9 cellular contexts compared by ENCODE assay signal in genomic region chr2:32591669-32592463, GRCh38. TPM values are rescaled to one million over a fixed set of nuclear protein-coding genes. Genes with fewer than 3 reads are reported as not detected.
DNase-seq lines count a peak whose midpoint lies in the region; ATAC-seq and TF ChIP-seq lines count a peak whose summit lies in the region.
"Had no signal": no experiment of that assay in that cellular context is flagged by ENCODE, and none has a peak within 500 bp of the region (broad histone marks: within the 10 kb centered on the region; RNA-seq: fewer than 3 reads in every experiment).

No MANE protein-coding gene starts in this region.

- intact Hi-C loops in lower lobe of right lung (cut with DNase I): no loop called here

- no peaks in the 10 kb centered on the region for H3K27me3 ChIP-seq in lower lobe of right lung (ENCODE audit: low read depth)
- H3K27me3 ChIP-seq: gastroesophageal sphincter had no signal

- H3K27ac Mint-ChIP-seq in activated naive CD8-positive, alpha-beta T cell: peak overlapping the region; percentile 94

- no peaks in the 10 kb centered on the region for H3K27me3 Mint-ChIP-seq in activated naive CD8-positive, alpha-beta T cell

- H3K36me3 ChIP-seq in lower lobe of right lung: peaks cover 18% of the 10 kb centered on the region

- no peak overlapping the region for H3K4me3 ChIP-seq in lower lobe of right lung
- H3K4me3 ChIP-seq: gastroesophageal sphincter had no signal

- ATAC-seq in GM19035 (IDR thresholded peaks at IDR 0.05; ENCODE audit: unreplicated experiment) (peak; percentile 68), HG03460 (IDR thresholded peaks at IDR 0.05; ENCODE audit: unreplicated experiment) (peak; percentile 91), lower lobe of right lung (no peak)
- ATAC-seq: gastroesophageal sphincter had no signal

- no peak overlapping the region for H3K27ac ChIP-seq in lower lobe of right lung
- H3K27ac ChIP-seq: gastroesophageal sphincter had no signal

- peak; percentile 56 to 82 for DNase-seq in AML-193 (lab: John Stamatoyannopoulos, UW)
- DNase-seq in SKM-1 treated with dmso at 0.1 percent for 144 hours (lab: John Stamatoyannopoulos, UW; ENCODE audit: unreplicated experiment): no peak
- DNase-seq in amygdala (lab: John Stamatoyannopoulos, UW): no peak
- no peak for DNase-seq in dedifferentiated amniotic fluid mesenchymal stem cell (ENCODE audit: extremely low spot score)
- no peak for DNase-seq in lower lobe of right lung

- H3K4me3 Mint-ChIP-seq in activated naive CD8-positive, alpha-beta T cell: peak overlapping the region; percentile 49

- H3K4me1 Mint-ChIP-seq in activated naive CD8-positive, alpha-beta T cell (ENCODE audit: low read depth): peaks cover 34% of the 10 kb centered on the region

- no peaks in the 10 kb centered on the region for H3K9me3 Mint-ChIP-seq in activated naive CD8-positive, alpha-beta T cell (ENCODE audit: low read depth)

- no peak for TF ChIP-seq CTCF in lower lobe of right lung (IDR thresholded peaks at IDR 0.05)

- H3K36me3 Mint-ChIP-seq in activated naive CD8-positive, alpha-beta T cell: peaks cover 15% of the 10 kb centered on the region

- no peaks in the 10 kb centered on the region for H3K9me3 ChIP-seq in lower lobe of right lung
- H3K9me3 ChIP-seq: gastroesophageal sphincter had no signal

- H3K4me1 ChIP-seq in lower lobe of right lung: peaks cover 5% of the 10 kb centered on the region
- H3K4me1 ChIP-seq: gastroesophageal sphincter had no signal

RNA-seq across cellular contexts. Expression of gene TTC27, which starts 36.0 kb away (rescaled TPM):
- total RNA-seq in lower lobe of right lung: 12.2 TPM

Comparison
In these comparisons a context has a peak if more than half of its experiments do, and no peak if none do; other contexts are left out.
1. DNase-seq: peak in AML-193 (2 of 2); none in SKM-1 treated with dmso at 0.1 percent for 144 hours (single experiment), amygdala (0 of 56), dedifferentiated amniotic fluid mesenchymal stem cell (single experiment) and lower lobe of right lung (single experiment).
2. ATAC-seq: peak in GM19035 (single experiment) and HG03460 (single experiment); none in lower lobe of right lung (0 of 2).